In the genomic region with DNA sequence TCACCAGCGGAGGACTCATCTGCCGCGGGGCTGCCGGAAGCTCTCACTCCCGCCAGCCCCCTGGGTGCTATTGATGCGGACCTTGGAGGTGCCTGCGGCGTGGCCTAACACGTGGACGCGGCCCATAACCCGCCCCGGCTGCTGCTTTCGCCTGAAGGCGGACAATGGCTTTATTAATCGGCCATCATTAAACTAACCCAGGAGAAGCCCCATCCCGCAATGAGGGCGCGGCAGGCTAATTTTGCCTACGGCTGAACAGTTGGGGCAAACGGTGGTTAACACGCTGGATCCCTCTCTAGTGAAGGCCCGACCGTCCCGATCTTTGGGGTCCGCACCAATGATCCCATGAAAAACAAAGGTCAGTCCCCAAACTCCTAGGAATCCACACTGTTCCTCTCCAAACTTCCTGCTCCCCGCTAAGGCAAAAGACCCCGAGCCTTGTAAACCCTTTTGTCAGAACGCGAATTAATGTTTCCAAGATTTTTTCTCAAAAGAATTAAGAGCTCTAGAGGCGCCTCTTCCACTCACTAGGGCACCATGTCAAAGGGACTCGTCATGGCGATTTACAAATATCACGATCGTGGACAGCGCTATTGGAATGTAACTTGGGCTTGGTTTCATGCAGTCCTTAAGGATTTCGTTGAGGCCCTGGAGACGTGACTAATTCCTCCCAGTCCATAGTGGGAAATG, we compare ENCODE assay signal across 1 cellular context.
TF ChIP-seq lines count a peak whose summit lies in the region.

No MANE protein-coding gene starts in this region.

TF ChIP-seq in WTC11, 78 proteins besides CTCF, POLR2A, EP300 and RAD21 (continued from another document):
- TF ChIP-seq, protein P1, sequence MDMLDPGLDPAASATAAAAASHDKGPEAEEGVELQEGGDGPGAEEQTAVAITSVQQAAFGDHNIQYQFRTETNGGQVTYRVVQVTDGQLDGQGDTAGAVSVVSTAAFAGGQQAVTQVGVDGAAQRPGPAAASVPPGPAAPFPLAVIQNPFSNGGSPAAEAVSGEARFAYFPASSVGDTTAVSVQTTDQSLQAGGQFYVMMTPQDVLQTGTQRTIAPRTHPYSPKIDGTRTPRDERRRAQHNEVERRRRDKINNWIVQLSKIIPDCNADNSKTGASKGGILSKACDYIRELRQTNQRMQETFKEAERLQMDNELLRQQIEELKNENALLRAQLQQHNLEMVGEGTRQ (CRISPR knock-in tag; IDR thresholded peaks at IDR 0.05): no peak
- TF ChIP-seq JUN (CRISPR knock-in tag; IDR thresholded peaks at IDR 0.05) (no peak), GTF2I (CRISPR knock-in tag; conservative IDR thresholded peaks at IDR 0.05) (no peak), NFATC4 (CRISPR knock-in tag; IDR thresholded peaks at IDR 0.05) (no peak), ZNF512 (CRISPR knock-in tag; IDR thresholded peaks at IDR 0.05; ENCODE audit: borderline replicate concordance) (no peak), ZSCAN18 (CRISPR knock-in tag; IDR thresholded peaks at IDR 0.05) (no peak)
- TF ChIP-seq, protein P2, sequence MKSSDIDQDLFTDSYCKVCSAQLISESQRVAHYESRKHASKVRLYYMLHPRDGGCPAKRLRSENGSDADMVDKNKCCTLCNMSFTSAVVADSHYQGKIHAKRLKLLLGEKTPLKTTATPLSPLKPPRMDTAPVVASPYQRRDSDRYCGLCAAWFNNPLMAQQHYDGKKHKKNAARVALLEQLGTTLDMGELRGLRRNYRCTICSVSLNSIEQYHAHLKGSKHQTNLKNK (CRISPR knock-in tag; IDR thresholded peaks at IDR 0.05): no peak
